1 cellular context compared by ENCODE assay signal in genomic region chr9:99031319-99031718, GRCh38.
TF ChIP-seq lines count a peak whose summit lies in the region.

No MANE protein-coding gene starts in this region.

TF ChIP-seq in K562, 482 proteins besides CTCF, POLR2A, EP300 and RAD21:
- TF ChIP-seq ESRRA (IDR thresholded peaks at IDR 0.05; ENCODE audit: borderline replicate concordance, low read depth) (no peak), VEZF1 (CRISPR knock-in tag; IDR thresholded peaks at IDR 0.05) (peak; percentile 65), NCOA6 (IDR thresholded peaks at IDR 0.05) (no peak), TEAD2 (tag; IDR thresholded peaks at IDR 0.05) (no peak), TCF3 (CRISPR knock-in tag; IDR thresholded peaks at IDR 0.05) (peak; percentile 48), JUND (IDR thresholded peaks at IDR 0.05; ENCODE audit: borderline replicate concordance, low read depth, low read length) (peak; percentile 56), JUND (tag; IDR thresholded peaks at IDR 0.05; ENCODE audit: borderline replicate concordance, low read depth, low read length) (no peak), NRF1 (conservative IDR thresholded peaks at IDR 0.05 in 1 of 2, IDR thresholded peaks at IDR 0.05 in 1 of 2) (peak; percentile 37 to 47; a peak in 3 of 4 replicates), HEY1 (CRISPR knock-in tag; IDR thresholded peaks at IDR 0.05; ENCODE audit: borderline replicate concordance) (no peak), RCOR1 (IDR thresholded peaks at IDR 0.05; ENCODE audit: borderline replicate concordance in 1 of 2, low read depth in 2 of 2, low read length in 2 of 2) (0 out of 4 replicates have a peak, but pooled peaks of 1 of the 2 experiments have one; percentile 8), CREB1 (IDR thresholded peaks at IDR 0.05) (peak; percentile 43; the same call in 1 of the 2 replicates), CREB1 (CRISPR knock-in tag; IDR thresholded peaks at IDR 0.05) (peak; percentile 26; the same call in 1 of the 2 replicates), CTBP1 (IDR thresholded peaks at IDR 0.05; ENCODE audit: borderline replicate concordance) (peak; percentile 29; the same call in 1 of the 2 replicates), CBFA2T3 (IDR thresholded peaks at IDR 0.05) (peak; percentile 53), ZNF639 (CRISPR knock-in tag; conservative IDR thresholded peaks at IDR 0.05 in 1 of 2, IDR thresholded peaks at IDR 0.05 in 1 of 2) (0 out of 4 replicates have a peak, but pooled peaks of 1 of the 2 experiments have one; percentile 26), SOX6 (IDR thresholded peaks at IDR 0.05) (peak; percentile 82), ARID1B (IDR thresholded peaks at IDR 0.05) (0 out of 2 replicates have a peak, but pooled peaks have one; percentile 18), ZBTB17 (CRISPR knock-in tag; IDR thresholded peaks at IDR 0.05) (0 out of 2 replicates have a peak, but pooled peaks have one; percentile 42), CREM (IDR thresholded peaks at IDR 0.05; ENCODE audit: low read depth) (peak; percentile 74), MAZ (CRISPR knock-in tag; conservative IDR thresholded peaks at IDR 0.05 in 1 of 2, IDR thresholded peaks at IDR 0.05 in 1 of 2) (0 out of 4 replicates have a peak, but pooled peaks of 1 of the 2 experiments have one; percentile 26), SNAPC5 (CRISPR knock-in tag; IDR thresholded peaks at IDR 0.05) (no peak)
